Comparison of ENCODE assay signal across 11 cellular contexts in genomic region chrX:153953892-153954617, GRCh38. TPM values are rescaled to one million over a fixed set of nuclear protein-coding genes. Genes with fewer than 3 reads are reported as not detected.
DNase-seq lines count a peak whose midpoint lies in the region; ATAC-seq and TF ChIP-seq lines count a peak whose summit lies in the region.
"Had no signal": no experiment of that assay in that cellular context is flagged by ENCODE, and none has a peak within 500 bp of the region (broad histone marks: within the 10 kb centered on the region; RNA-seq: fewer than 3 reads in every experiment).

No MANE protein-coding gene starts in this region.

- POLR2A ChIA-PET in naive thymus-derived CD4-positive, alpha-beta T cell (lab: Charles Lee) = interaction anchor here (21.0 kb wide), 1 partner anchor 27 kb away, joined by 384 read pairs; the partner anchor contains the start of genes ARHGAP4 and NAA10

- ATAC-seq in Right ventricle myocardium superior (ENCODE audit: poor library complexity) = peak; percentile 7
- no peak for ATAC-seq in Right ventricle myocardium inferior
- peak; percentile 1 for ATAC-seq in naive thymus-derived CD4-positive, alpha-beta T cell

- in situ Hi-C loops in brain microvascular endothelial cell (cut with HindIII; ENCODE audit: low pct_ligation_motif_present, low sequenced_read_pairs) = no loop called here

- intact Hi-C loops in Right ventricle myocardium superior (cut with DNase I) (loop anchor here (5.0 kb wide), 1 partner anchor 192 kb away; the partner anchor contains the start of gene PLXNB3), Right ventricle myocardium inferior (cut with DNase I) (loop anchor here (1.0 kb wide), 1 partner anchor 190 kb away; the partner anchor contains the start of gene PLXNB3)
- intact Hi-C loops in naive thymus-derived CD4-positive, alpha-beta T cell (cut with micrococcal nuclease) = loop anchor here (1.0 to 5.0 kb wide), 5 partner anchors 13 to 402 kb away; partner anchors contain the start of genes PLXNB3 (in 2 of the 2) and ARHGAP4 (in 1 of the 2)

- DNase-seq in Right ventricle myocardium superior (no peak), Right ventricle myocardium inferior (ENCODE audit: missing footprints) (no peak), brain microvascular endothelial cell (no peak), type B pancreatic cell (ENCODE audit: extremely low spot score, unreplicated experiment) (no peak), SIG-M5 (lab: John Stamatoyannopoulos, UW) (no peak)
- DNase-seq in naive thymus-derived CD4-positive, alpha-beta T cell = no peak
- no peak for DNase-seq in stimulated activated CD4-positive, alpha-beta T cell treated with anti-CD3 and anti-CD28 coated beads, Interleukin-15, amount 100 ng/mL, for 24 hours
- no peak for DNase-seq in activated effector memory CD4-positive, alpha-beta T cell treated with anti-CD3 and anti-CD28 coated beads, Interleukin-2, amount 50 U/mL, for 16 hours

- peaks cover 4 to 6% of the 10 kb centered on the region in 2 donors for H3K4me1 ChIP-seq in naive thymus-derived CD4-positive, alpha-beta T cell (ENCODE audit: control insufficient read depth in 2 of 2, insufficient read depth in 2 of 2, low read length in 2 of 2)

- H3K9me3 Mint-ChIP-seq in naive thymus-derived CD4-positive, alpha-beta T cell = no peaks in the 10 kb centered on the region
- no peaks in the 10 kb centered on the region for H3K9me3 Mint-ChIP-seq in type B pancreatic cell
- H3K9me3 Mint-ChIP-seq: natural killer cell had no signal

- no peak overlapping the region for H3K4me3 ChIP-seq in brain microvascular endothelial cell (ENCODE audit: low read depth, low read length)
- H3K4me3 ChIP-seq in naive thymus-derived CD4-positive, alpha-beta T cell (ENCODE audit: low read length) = no peak overlapping the region
- H3K4me3 ChIP-seq: heart right ventricle had no signal

- CTCF ChIA-PET in naive thymus-derived CD4-positive, alpha-beta T cell (lab: Charles Lee) = interaction anchor here (0.7 to 10.9 kb wide), 3 partner anchors 9 to 191 kb away, joined by 5 to 168 read pairs (median 8); partner anchors contain the start of genes ARHGAP4, PLXNB3 and RENBP

- peak overlapping the region in 3 of 9 donors; percentile 36 to 46 (median 45) for H3K27ac Mint-ChIP-seq in naive thymus-derived CD4-positive, alpha-beta T cell
- no peak overlapping the region for H3K27ac Mint-ChIP-seq in type B pancreatic cell

- no peak overlapping the region for H3K27ac ChIP-seq in brain microvascular endothelial cell
- no peak overlapping the region for H3K27ac ChIP-seq in naive thymus-derived CD4-positive, alpha-beta T cell (ENCODE audit: low read depth, low read length)

- peaks cover 79% of the 10 kb centered on the region for H3K36me3 ChIP-seq in brain microvascular endothelial cell (replicated peaks)
- peaks cover 0 to 97% (median 2%) of the 10 kb centered on the region in 3 experiments for H3K36me3 ChIP-seq in naive thymus-derived CD4-positive, alpha-beta T cell (ENCODE audit: control insufficient read depth in 2 of 3, insufficient read depth in 3 of 3, low read length in 3 of 3)

- H3K9me3 ChIP-seq in naive thymus-derived CD4-positive, alpha-beta T cell (ENCODE audit: control insufficient read depth in 2 of 3, low read length in 3 of 3) = no peaks in the 10 kb centered on the region
- H3K9me3 ChIP-seq: heart right ventricle had no signal

- no peak overlapping the region for H3K4me3 Mint-ChIP-seq in naive thymus-derived CD4-positive, alpha-beta T cell
- H3K4me3 Mint-ChIP-seq in type B pancreatic cell = no peak overlapping the region
- H3K4me3 Mint-ChIP-seq: natural killer cell had no signal

- peaks cover 0 to 61% (median 3%) of the 10 kb centered on the region in 5 donors for H3K36me3 Mint-ChIP-seq in naive thymus-derived CD4-positive, alpha-beta T cell
- peaks cover 7% of the 10 kb centered on the region for H3K36me3 Mint-ChIP-seq in type B pancreatic cell
- H3K36me3 Mint-ChIP-seq: natural killer cell had no signal

- H3K4me1 Mint-ChIP-seq in naive thymus-derived CD4-positive, alpha-beta T cell = peaks cover 0 to 16% (median 7%) of the 10 kb centered on the region in 7 donors
- H3K4me1 Mint-ChIP-seq in type B pancreatic cell (ENCODE audit: unreplicated experiment) = peaks cover 3% of the 10 kb centered on the region
- H3K4me1 Mint-ChIP-seq: natural killer cell had no signal

- TF ChIP-seq CTCF in brain microvascular endothelial cell (IDR thresholded peaks at IDR 0.05; ENCODE audit: low read depth, low read length, missing control alignments) (peak; percentile 29), type B pancreatic cell (conservative IDR thresholded peaks at IDR 0.05) (peak; percentile 36)

- no peaks in the 10 kb centered on the region for H3K27me3 Mint-ChIP-seq in naive thymus-derived CD4-positive, alpha-beta T cell
- H3K27me3 Mint-ChIP-seq in type B pancreatic cell = no peaks in the 10 kb centered on the region

- no peaks in the 10 kb centered on the region for H3K27me3 ChIP-seq in brain microvascular endothelial cell (replicated peaks)
- H3K27me3 ChIP-seq in naive thymus-derived CD4-positive, alpha-beta T cell (ENCODE audit: control insufficient read depth in 2 of 2, insufficient read depth in 2 of 2, low read length in 2 of 2) = no peaks in the 10 kb centered on the region
- H3K27me3 ChIP-seq: heart right ventricle had no signal

RNA-seq across cellular contexts. Expression of gene RENBP, which starts 9.6 kb away (rescaled TPM):
- total RNA-seq in Right ventricle myocardium superior (11.1 TPM), Right ventricle myocardium inferior (8.8 TPM), type B pancreatic cell (ENCODE audit: low replicate concordance) (4.9 and 6.7 TPM in 2 replicates)
- 10 to 100 TPM; 14.8 to 32.7 (median 27.7) TPM for total RNA-seq in naive thymus-derived CD4-positive, alpha-beta T cell
- 1 to 10 TPM in 1 of 2 donors, under 1 TPM in 1; 0.47 to 1.3 TPM for polyA plus RNA-seq in naive thymus-derived CD4-positive, alpha-beta T cell
- total RNA-seq: M059J had no signal

RNA-seq across cellular contexts. Expression of gene HCFC1, which starts 17.6 kb away (rescaled TPM):
- total RNA-seq in Right ventricle myocardium superior = 24.7 TPM
- 25.4 TPM for total RNA-seq in Right ventricle myocardium inferior
- 100 to 1,000 TPM in 1 of 5 experiments, 10 to 100 TPM in 4; 52.3 to 106 (median 67.2) TPM for total RNA-seq in naive thymus-derived CD4-positive, alpha-beta T cell
- 10 to 100 TPM in 1 of 2 donors, 1 to 10 TPM in 1; 6.6 to 15.0 TPM for polyA plus RNA-seq in naive thymus-derived CD4-positive, alpha-beta T cell
- total RNA-seq in type B pancreatic cell (ENCODE audit: low replicate concordance) = 81.2 and 98.0 TPM in 2 replicates

RNA-seq across cellular contexts. Expression of gene TMEM187, which starts 18.5 kb away (rescaled TPM):
- total RNA-seq in Right ventricle myocardium superior = 7.1 TPM
- 6.9 TPM for total RNA-seq in Right ventricle myocardium inferior
- total RNA-seq in naive thymus-derived CD4-positive, alpha-beta T cell = 10 to 100 TPM in 2 of 5 experiments, 1 to 10 TPM in 3; 1.4 to 13.4 (median 7.1) TPM
- polyA plus RNA-seq in naive thymus-derived CD4-positive, alpha-beta T cell = 10 to 100 TPM in 1 of 2 donors, 1 to 10 TPM in 1; 10.0 to 22.7 TPM
- total RNA-seq in type B pancreatic cell (ENCODE audit: low replicate concordance) = 14.4 and 15.2 TPM in 2 replicates

RNA-seq across cellular contexts. Expression of gene NAA10, which starts 19.2 kb away (rescaled TPM):
- total RNA-seq in Right ventricle myocardium superior = 70.4 TPM
- total RNA-seq in Right ventricle myocardium inferior = 80.6 TPM
- total RNA-seq in naive thymus-derived CD4-positive, alpha-beta T cell = 10 to 100 TPM; 45.2 to 79.7 (median 75.6) TPM
- polyA plus RNA-seq in naive thymus-derived CD4-positive, alpha-beta T cell = 10 to 100 TPM; 37.6 to 47.2 TPM
- 73.8 and 82.7 TPM in 2 replicates for total RNA-seq in type B pancreatic cell (ENCODE audit: low replicate concordance)

RNA-seq across cellular contexts. Expression of gene ARHGAP4, which starts 28.0 kb away (rescaled TPM):
- total RNA-seq in Right ventricle myocardium superior (10.3 TPM), Right ventricle myocardium inferior (9.7 TPM), type B pancreatic cell (ENCODE audit: low replicate concordance) (7.7 and 8.8 TPM in 2 replicates)
- total RNA-seq in naive thymus-derived CD4-positive, alpha-beta T cell = 100 to 1,000 TPM; 310 to 439 (median 377) TPM
- polyA plus RNA-seq in naive thymus-derived CD4-positive, alpha-beta T cell = 100 to 1,000 TPM in 1 of 2 donors, 10 to 100 TPM in 1; 82.5 to 147 TPM
